31 cellular contexts compared by ENCODE assay signal in genomic region chr7:4010206-4010605, GRCh38.
"Had no signal": no experiment of that assay in that cellular context is flagged by ENCODE, and none has a peak within 500 bp of the region (broad histone marks: within the 10 kb centered on the region; RNA-seq: fewer than 3 reads in every experiment).

No MANE protein-coding gene starts in this region.

- DNase-seq: activated CD4-positive, alpha-beta memory T cell treated with anti-CD3 and anti-CD28 coated beads, Interleukin-2, amount 10 ng/mL, durations not matched to agents 7 days and 5 days; activated CD4-positive, alpha-beta T cell treated with anti-CD3 and anti-CD28 coated beads for 1 hour; activated CD4-positive, alpha-beta T cell treated with anti-CD3 and anti-CD28 coated beads for 48 hours; activated CD4-positive, CD25-positive, alpha-beta regulatory T cell; activated CD8-positive, alpha-beta memory T cell treated with anti-CD3 and anti-CD28 coated beads, Interleukin-2, amount 10 ng/mL, durations not matched to agents 7 days and 5 days; activated CD8-positive, alpha-beta memory T cell treated with anti-CD3 and anti-CD28 coated beads, Interleukin-2, amount 50 U/mL, for 48 hours; activated effector memory CD4-positive, alpha-beta T cell treated with anti-CD3 and anti-CD28 coated beads, Interleukin-2, amount 50 U/mL, for 16 hours; activated naive CD4-positive, alpha-beta T cell; activated naive CD4-positive, alpha-beta T cell treated with anti-CD3 and anti-CD28 coated beads, Interleukin-2, amount 50 U/mL, for 16 hours; activated naive CD8-positive, alpha-beta T cell treated with anti-CD3 and anti-CD28 coated beads for 36 hours; activated T-cell treated with anti-CD3 and anti-CD28 coated beads, Interleukin-2, amount 50 U/mL, for 72 hours; amniotic stem cell; aorta; brain microvascular endothelial cell; central memory CD4-positive, alpha-beta T cell; NCI-H1048; NCI-H1105 treated with DMSO at 0.1 percent for 48 hours; NCI-H1436; NCI-H187; NCI-H2029 treated with DMSO at 0.1 percent for 48 hours; NCI-H2107; NCI-H2171; NCI-H510A; NCI-H526; NCI-H748 treated with DMSO at 0.1 percent for 48 hours; NK-92 treated with Interleukin-12 subunit alpha and Interleukin-12 subunit beta, amount 100 ng/mL, for 24 hours; Right ventricle myocardium superior; T1000; WERI-Rb-1 had no signal

- H3K27ac ChIP-seq: brain microvascular endothelial cell, WERI-Rb-1 had no signal

- H3K4me3 Mint-ChIP-seq: activated CD4-positive, alpha-beta memory T cell treated with anti-CD3 and anti-CD28 coated beads, Interleukin-2, amount 10 ng/mL, durations not matched to agents 7 days and 5 days; activated CD8-positive, alpha-beta memory T cell treated with anti-CD3 and anti-CD28 coated beads, Interleukin-2, amount 10 ng/mL, durations not matched to agents 7 days and 5 days; activated naive CD8-positive, alpha-beta T cell treated with anti-CD3 and anti-CD28 coated beads for 36 hours; activated T-cell treated with anti-CD3 and anti-CD28 coated beads, Interleukin-2, amount 50 U/mL, for 72 hours; activated T-helper 17 cell treated with anti-CD3 and anti-CD28 coated beads, Interleukin-2, amount 50 U/mL, for 72 hours had no signal

- H3K27ac Mint-ChIP-seq: activated CD4-positive, alpha-beta memory T cell treated with anti-CD3 and anti-CD28 coated beads, Interleukin-2, amount 10 ng/mL, durations not matched to agents 7 days and 5 days; activated CD8-positive, alpha-beta memory T cell treated with anti-CD3 and anti-CD28 coated beads, Interleukin-2, amount 10 ng/mL, durations not matched to agents 7 days and 5 days; activated naive CD8-positive, alpha-beta T cell treated with anti-CD3 and anti-CD28 coated beads for 36 hours; activated T-cell treated with anti-CD3 and anti-CD28 coated beads, Interleukin-2, amount 50 U/mL, for 72 hours; activated T-helper 17 cell treated with anti-CD3 and anti-CD28 coated beads, Interleukin-2, amount 50 U/mL, for 72 hours had no signal

- H3K27me3 ChIP-seq: brain microvascular endothelial cell had no signal

- FAIRE-seq: K562 had no signal

- H3K36me3 ChIP-seq: brain microvascular endothelial cell, WERI-Rb-1 had no signal

- H3K9me3 Mint-ChIP-seq: activated CD4-positive, alpha-beta memory T cell treated with anti-CD3 and anti-CD28 coated beads, Interleukin-2, amount 10 ng/mL, durations not matched to agents 7 days and 5 days; activated naive CD8-positive, alpha-beta T cell treated with anti-CD3 and anti-CD28 coated beads for 36 hours; activated T-cell treated with anti-CD3 and anti-CD28 coated beads, Interleukin-2, amount 50 U/mL, for 72 hours; activated T-helper 17 cell treated with anti-CD3 and anti-CD28 coated beads, Interleukin-2, amount 50 U/mL, for 72 hours had no signal

- H3K36me3 Mint-ChIP-seq: activated CD8-positive, alpha-beta memory T cell treated with anti-CD3 and anti-CD28 coated beads, Interleukin-2, amount 10 ng/mL, durations not matched to agents 7 days and 5 days; activated naive CD8-positive, alpha-beta T cell treated with anti-CD3 and anti-CD28 coated beads for 36 hours had no signal

- H3K27me3 Mint-ChIP-seq: activated CD4-positive, alpha-beta memory T cell treated with anti-CD3 and anti-CD28 coated beads, Interleukin-2, amount 10 ng/mL, durations not matched to agents 7 days and 5 days had no signal

- H3K4me3 ChIP-seq: K562 had no signal

- H3K4me1 Mint-ChIP-seq: activated CD8-positive, alpha-beta memory T cell treated with anti-CD3 and anti-CD28 coated beads, Interleukin-2, amount 10 ng/mL, durations not matched to agents 7 days and 5 days; activated naive CD8-positive, alpha-beta T cell treated with anti-CD3 and anti-CD28 coated beads for 36 hours; activated T-helper 17 cell treated with anti-CD3 and anti-CD28 coated beads, Interleukin-2, amount 50 U/mL, for 72 hours had no signal

- ATAC-seq: activated CD8-positive, alpha-beta memory T cell treated with anti-CD3 and anti-CD28 coated beads, Interleukin-2, amount 10 ng/mL, durations not matched to agents 7 days and 5 days; activated T-cell treated with anti-CD3 and anti-CD28 coated beads, Interleukin-2, amount 50 U/mL, for 72 hours; activated T-helper 17 cell treated with anti-CD3 and anti-CD28 coated beads, Interleukin-2, amount 50 U/mL, for 72 hours; K562 had no signal
